Comparison of ENCODE assay signal across 21 cellular contexts in the genomic region with DNA sequence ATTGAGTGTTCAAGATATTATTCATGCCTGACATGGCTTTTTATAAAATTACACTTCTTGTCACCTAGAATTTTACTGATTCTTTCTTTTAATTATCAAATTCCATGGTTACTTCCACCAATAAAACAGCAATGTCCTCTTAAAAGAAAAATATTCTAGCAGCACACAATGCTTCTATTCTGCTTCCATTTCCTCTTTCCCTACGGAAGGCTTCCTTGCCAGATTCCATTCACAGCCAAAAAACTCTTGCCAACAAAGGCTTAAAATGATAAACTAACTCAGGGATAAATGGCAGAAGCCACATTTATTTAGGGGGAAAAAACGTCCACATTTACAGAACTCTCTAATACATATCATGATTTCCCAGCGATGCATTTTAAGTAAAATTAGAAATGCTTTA.
DNase-seq lines count a peak whose midpoint lies in the region; TF ChIP-seq lines count a peak whose summit lies in the region.
"Had no signal": no experiment of that assay in that cellular context is flagged by ENCODE, and none has a peak within 500 bp of the region (broad histone marks: within the 10 kb centered on the region; RNA-seq: fewer than 3 reads in every experiment).

No MANE protein-coding gene starts in this region.

- H3K4me3 Mint-ChIP-seq in brain = peak overlapping the region in 4 of 5 experiments; percentile 13 to 65 (median 22)
- H3K4me3 Mint-ChIP-seq in progenitor cell of endocrine pancreas (ENCODE audit: low read depth) = no peak overlapping the region
- H3K4me3 Mint-ChIP-seq: HFFc6 had no signal

- TF ChIP-seq POLR2A in erythroblast (IDR thresholded peaks at IDR 0.05; ENCODE audit: low read length) = no peak

- peaks cover 13% of the 10 kb centered on the region for H3K36me3 Mint-ChIP-seq in brain
- peaks cover 12% of the 10 kb centered on the region for H3K36me3 Mint-ChIP-seq in progenitor cell of endocrine pancreas (ENCODE audit: insufficient read depth)
- H3K36me3 Mint-ChIP-seq: CD4-positive, CD25-positive, alpha-beta regulatory T cell had no signal

- H3K27me3 Mint-ChIP-seq in brain = peaks cover 3% of the 10 kb centered on the region
- no peaks in the 10 kb centered on the region for H3K27me3 Mint-ChIP-seq in progenitor cell of endocrine pancreas
- H3K27me3 Mint-ChIP-seq: CD4-positive, CD25-positive, alpha-beta regulatory T cell had no signal

- H3K9me3 Mint-ChIP-seq in brain (peaks cover 0 to 22% (median 2%) of the 10 kb centered on the region in 5 experiments), progenitor cell of endocrine pancreas (ENCODE audit: low read depth) (peaks cover 25% of the 10 kb centered on the region)

- DNase-seq in NCI-H446 (lab: John Stamatoyannopoulos, UW) (peak; percentile 82 to 87), medulla oblongata (ENCODE audit: extremely low spot score) (peak; percentile 35), progenitor cell of endocrine pancreas (ENCODE audit: low spot score, unreplicated experiment) (no peak), GDM1 (lab: John Stamatoyannopoulos, UW) (no peak), erythroblast (lab: John Stamatoyannopoulos, UW) (no peak), NCI-H2171 treated with DMSO at 0.1 percent for 48 hours (lab: John Stamatoyannopoulos, UW) (no peak)
- DNase-seq in activated CD4-positive, alpha-beta T cell treated with anti-CD3 and anti-CD28 coated beads for 4 hours = no peak
- DNase-seq: CD4-positive, CD25-positive, alpha-beta regulatory T cell; GOT3; HFFc6; Kasumi-1; NCI-H1105 treated with DMSO at 0.1 percent for 48 hours; NCI-H146; NCI-H1930; NCI-H2107; NCI-H510A; NCI-H69; OCI-M1; Peyer's patch; SHP77 treated with DMSO at 0.1 percent for 48 hours had no signal

- H3K4me1 Mint-ChIP-seq in brain = peaks cover 66% of the 10 kb centered on the region
- peaks cover 25% of the 10 kb centered on the region for H3K4me1 Mint-ChIP-seq in progenitor cell of endocrine pancreas (ENCODE audit: low read depth)
- H3K4me1 Mint-ChIP-seq: CD4-positive, CD25-positive, alpha-beta regulatory T cell had no signal

- TF ChIP-seq CTCF in brain (conservative IDR thresholded peaks at IDR 0.05) = no peak
- no peak for TF ChIP-seq CTCF in progenitor cell of endocrine pancreas (IDR thresholded peaks at IDR 0.05; ENCODE audit: unreplicated experiment)

- H3K27ac Mint-ChIP-seq in brain (peak overlapping the region in 4 of 5 experiments; percentile 12 to 74 (median 46)), progenitor cell of endocrine pancreas (peak overlapping the region; percentile 10)
- H3K27ac Mint-ChIP-seq: CD4-positive, CD25-positive, alpha-beta regulatory T cell; HFFc6 had no signal

Comparison
In these comparisons a context has a peak if more than half of its experiments do, and no peak if none do; other contexts are left out.
1. DNase-seq: peak in NCI-H446 (2 of 2) and medulla oblongata (single experiment); none in progenitor cell of endocrine pancreas (single experiment), GDM1 (single experiment), activated CD4-positive, alpha-beta T cell treated with anti-CD3 and anti-CD28 coated beads for 4 hours (0 of 2), erythroblast (0 of 2) and NCI-H2171 treated with DMSO at 0.1 percent for 48 hours (single experiment).